8 cellular contexts compared by ENCODE assay signal in genomic region chrX:151153086-151153485, GRCh38. TPM values are rescaled to one million over a fixed set of nuclear protein-coding genes. Genes with fewer than 3 reads are reported as not detected.
DNase-seq lines count a peak whose midpoint lies in the region; ATAC-seq and TF ChIP-seq lines count a peak whose summit lies in the region.

No MANE protein-coding gene starts in this region.

- no peaks in the 10 kb centered on the region for H3K4me1 ChIP-seq in OCI-LY3 (ENCODE audit: low read length)

- H3K9me3 ChIP-seq in OCI-LY3 (ENCODE audit: insufficient read depth, low read length), result no peaks in the 10 kb centered on the region

- no peaks in the 10 kb centered on the region for H3K36me3 ChIP-seq in OCI-LY3 (replicated peaks; ENCODE audit: low read depth, low read length)

- peak; percentile 55 for TF ChIP-seq CTCF in OCI-LY3 (IDR thresholded peaks at IDR 0.05; ENCODE audit: low read depth, low read length)

- H3K27ac ChIP-seq in OCI-LY3 (ENCODE audit: low read length), result no peak overlapping the region

- no peaks in the 10 kb centered on the region for H3K79me2 ChIP-seq in OCI-LY3 (ENCODE audit: low read length)

- H3K4me2 ChIP-seq in OCI-LY3 (ENCODE audit: low read length), result no peak overlapping the region

- H3K27me3 ChIP-seq in OCI-LY3 (ENCODE audit: low read depth, low read length), result no peaks in the 10 kb centered on the region

- no peak overlapping the region for H2AFZ ChIP-seq in OCI-LY3 (ENCODE audit: low read depth, low read length)

- no peak overlapping the region for H3K9ac ChIP-seq in OCI-LY3 (ENCODE audit: low read length)

- H3K4me3 ChIP-seq in OCI-LY3 (ENCODE audit: low read length), result no peak overlapping the region

- ATAC-seq in esophagus mucosa, result peak; percentile 29
- ATAC-seq in HG02642 (IDR thresholded peaks at IDR 0.05; ENCODE audit: poor library complexity, unreplicated experiment), result no peak

- DNase-seq in NCI-H1105 treated with DMSO at 0.1 percent for 48 hours (lab: John Stamatoyannopoulos, UW), result peak; percentile 29
- no peak for DNase-seq in NCI-H1105 (lab: John Stamatoyannopoulos, UW)
- peak; percentile 34 for DNase-seq in renal cortical epithelial cell (ENCODE audit: low read depth)
- DNase-seq in activated effector memory CD4-positive, alpha-beta T cell treated with anti-CD3 and anti-CD28 coated beads, Interleukin-2, amount 50 U/mL, for 16 hours, result no peak
- no peak for DNase-seq in NCI-H1048 (lab: John Stamatoyannopoulos, UW)

- no peaks in the 10 kb centered on the region for H4K20me1 ChIP-seq in OCI-LY3 (ENCODE audit: insufficient read depth, low read length)

RNA-seq across cellular contexts. Expression of gene GPR50, which starts 23.3 kb away (rescaled TPM):
- total RNA-seq in esophagus mucosa (not detected), renal cortical epithelial cell (not detected in 2 replicates)

Comparison
In these comparisons a context has a peak if more than half of its experiments do, and no peak if none do; other contexts are left out.
1. DNase-seq: peak in NCI-H1105 treated with DMSO at 0.1 percent for 48 hours (single experiment) and renal cortical epithelial cell (single experiment); none in NCI-H1105 (single experiment), activated effector memory CD4-positive, alpha-beta T cell treated with anti-CD3 and anti-CD28 coated beads, Interleukin-2, amount 50 U/mL, for 16 hours (single experiment) and NCI-H1048 (single experiment).